In genomic region chr2:151562398-151562797, GRCh38 we compare ENCODE assay signal across 39 cellular contexts.
"Had no signal": no experiment of that assay in that cellular context is flagged by ENCODE, and none has a peak within 500 bp of the region (broad histone marks: within the 10 kb centered on the region; RNA-seq: fewer than 3 reads in every experiment).

No MANE protein-coding gene starts in this region.

- ATAC-seq: activated naive CD4-positive, alpha-beta T cell treated with anti-CD3 and anti-CD28 coated beads, Interleukin-2, amount 50 U/mL, for 72 hours; activated naive CD8-positive, alpha-beta T cell treated with anti-CD3 and anti-CD28 coated beads, Interleukin-2, amount 50 U/mL, for 24 hours; activated T-cell treated with anti-CD3 and anti-CD28 coated beads, Interleukin-2, amount 50 U/mL, for 4 hours; activated T-cell treated with anti-CD3 and anti-CD28 coated beads, Interleukin-2, amount 50 U/mL, for 72 hours; activated T-helper 17 cell treated with anti-CD3 and anti-CD28 coated beads, Interleukin-2, amount 50 U/mL, for 72 hours; body of pancreas had no signal

- DNase-seq: activated effector memory CD4-positive, alpha-beta T cell treated with anti-CD3 and anti-CD28 coated beads, Interleukin-2, amount 50 U/mL, for 16 hours; activated effector memory CD4-positive, alpha-beta T cell treated with Interleukin-2 at 50 U/mL for 16 hours; activated gamma-delta T cell; activated gamma-delta T cell treated with Interleukin-2 at 50 U/mL for 16 hours; activated naive CD4-positive, alpha-beta T cell; activated naive CD4-positive, alpha-beta T cell treated with anti-CD3 and anti-CD28 coated beads for 36 hours; activated naive CD4-positive, alpha-beta T cell treated with anti-CD3 and anti-CD28 coated beads, Interleukin-2, amount 10 ng/mL, durations not matched to agents 7 days and 5 days; activated naive CD4-positive, alpha-beta T cell treated with anti-CD3 and anti-CD28 coated beads, Interleukin-2, amount 50 U/mL, for 16 hours; activated naive CD4-positive, alpha-beta T cell treated with Interleukin-2 at 50 U/mL for 16 hours; activated naive CD8-positive, alpha-beta T cell treated with anti-CD3 and anti-CD28 coated beads for 36 hours; activated naive CD8-positive, alpha-beta T cell treated with anti-CD3 and anti-CD28 coated beads, Interleukin-2, amount 10 ng/mL, durations not matched to agents 7 days and 5 days; activated naive CD8-positive, alpha-beta T cell treated with anti-CD3 and anti-CD28 coated beads, Interleukin-2, amount 50 U/mL, for 24 hours; activated T-cell treated with anti-CD3 and anti-CD28 coated beads for 4 hours; activated T-cell treated with anti-CD3 and anti-CD28 coated beads, Interleukin-2, amount 50 U/mL, for 1 hour; activated T-cell treated with anti-CD3 and anti-CD28 coated beads, Interleukin-2, amount 50 U/mL, for 24 hours; activated T-cell treated with anti-CD3 and anti-CD28 coated beads, Interleukin-2, amount 50 U/mL, for 4 hours; activated T-cell treated with anti-CD3 and anti-CD28 coated beads, Interleukin-2, amount 50 U/mL, for 48 hours; activated T-cell treated with anti-CD3 and anti-CD28 coated beads, Interleukin-2, amount 50 U/mL, for 72 hours; adrenal gland; amniotic stem cell; amygdala; anterior cingulate cortex; aorta; body of pancreas; brain microvascular endothelial cell; caudate nucleus; central memory CD4-positive, alpha-beta T cell; cerebellar nuclear complex had no signal

- H3K9me3 Mint-ChIP-seq: activated naive CD4-positive, alpha-beta T cell treated with anti-CD3 and anti-CD28 coated beads, Interleukin-2, amount 10 ng/mL, durations not matched to agents 7 days and 5 days; activated naive CD4-positive, alpha-beta T cell treated with anti-CD3 and anti-CD28 coated beads, Interleukin-2, amount 50 U/mL, for 24 hours; activated naive CD8-positive, alpha-beta T cell treated with anti-CD3 and anti-CD28 coated beads, Interleukin-2, amount 50 U/mL, for 24 hours; activated T-cell treated with anti-CD3 and anti-CD28 coated beads, Interleukin-2, amount 50 U/mL, for 4 hours; activated T-cell treated with anti-CD3 and anti-CD28 coated beads, Interleukin-2, amount 50 U/mL, for 72 hours; activated T-helper 1 cell treated with anti-CD3 and anti-CD28 coated beads, Interleukin-12 subunit alpha, Interleukin-12 subunit beta, Interleukin-2, Interleukin-4 antibody, amounts not matched to agents 30 ng/mL and 10 ng/mL and 1 ng/mL, durations not matched to agents 14 hours and 24 hours and 36 hours; activated T-helper 17 cell treated with anti-CD3 and anti-CD28 coated beads, Interleukin-2, amount 50 U/mL, for 72 hours; activated T-helper 2 cell treated with anti-CD3 and anti-CD28 coated beads, Interferon-gamma antibody, Interleukin-2, Interleukin-4, amounts not matched to agents 10 μg/mL and 5 μg/mL and 100 μg/mL, durations not matched to agents 14 hours and 24 hours and 36 hours; central memory CD8-positive, alpha-beta T cell had no signal

- H3K36me3 Mint-ChIP-seq: activated naive CD4-positive, alpha-beta T cell treated with anti-CD3 and anti-CD28 coated beads, Interleukin-2, amount 10 ng/mL, durations not matched to agents 7 days and 5 days; activated naive CD8-positive, alpha-beta T cell treated with anti-CD3 and anti-CD28 coated beads for 36 hours; activated naive CD8-positive, alpha-beta T cell treated with anti-CD3 and anti-CD28 coated beads, Interleukin-2, amount 10 ng/mL, durations not matched to agents 7 days and 5 days had no signal

- H3K4me3 ChIP-seq: adrenal gland, ascending aorta, body of pancreas, breast epithelium, cardiac muscle cell had no signal

- H3K27me3 ChIP-seq: adrenal gland, ascending aorta, body of pancreas, brain microvascular endothelial cell, breast epithelium, cardiac muscle cell had no signal

- H3K9me3 ChIP-seq: adrenal gland, ascending aorta, body of pancreas, breast epithelium had no signal

- H3K27me3 Mint-ChIP-seq: activated naive CD4-positive, alpha-beta T cell treated with anti-CD3 and anti-CD28 coated beads, Interleukin-2, amount 50 U/mL, for 24 hours; activated naive CD8-positive, alpha-beta T cell; activated naive CD8-positive, alpha-beta T cell treated with anti-CD3 and anti-CD28 coated beads for 36 hours; activated naive CD8-positive, alpha-beta T cell treated with anti-CD3 and anti-CD28 coated beads, Interleukin-2, amount 50 U/mL, for 24 hours; activated T-cell treated with anti-CD3 and anti-CD28 coated beads, Interleukin-2, amount 50 U/mL, for 24 hours; activated T-helper 17 cell treated with anti-CD3 and anti-CD28 coated beads, Interleukin-2, amount 50 U/mL, for 72 hours; central memory CD8-positive, alpha-beta T cell had no signal

- H3K4me1 ChIP-seq: adrenal gland, ascending aorta, body of pancreas, breast epithelium had no signal

- H3K4me1 Mint-ChIP-seq: activated naive CD4-positive, alpha-beta T cell treated with anti-CD3 and anti-CD28 coated beads, Interleukin-2, amount 10 ng/mL, durations not matched to agents 7 days and 5 days; activated naive CD4-positive, alpha-beta T cell treated with anti-CD3 and anti-CD28 coated beads, Interleukin-2, amount 50 U/mL, for 24 hours; activated naive CD8-positive, alpha-beta T cell treated with anti-CD3 and anti-CD28 coated beads for 36 hours; activated naive CD8-positive, alpha-beta T cell treated with anti-CD3 and anti-CD28 coated beads, Interleukin-2, amount 10 ng/mL, durations not matched to agents 7 days and 5 days; activated naive CD8-positive, alpha-beta T cell treated with anti-CD3 and anti-CD28 coated beads, Interleukin-2, amount 50 U/mL, for 24 hours; activated T-helper 17 cell treated with anti-CD3 and anti-CD28 coated beads, Interleukin-2, amount 50 U/mL, for 72 hours; brain; central memory CD8-positive, alpha-beta T cell had no signal

- H3K27ac ChIP-seq: adrenal gland, ascending aorta, body of pancreas, brain microvascular endothelial cell, breast epithelium, cardiac muscle cell had no signal

- H3K27ac Mint-ChIP-seq: activated naive CD4-positive, alpha-beta T cell treated with anti-CD3 and anti-CD28 coated beads for 36 hours; activated naive CD4-positive, alpha-beta T cell treated with anti-CD3 and anti-CD28 coated beads, Interleukin-2, amount 10 ng/mL, durations not matched to agents 7 days and 5 days; activated naive CD4-positive, alpha-beta T cell treated with anti-CD3 and anti-CD28 coated beads, Interleukin-2, amount 50 U/mL, for 24 hours; activated naive CD4-positive, alpha-beta T cell treated with anti-CD3 and anti-CD28 coated beads, Interleukin-2, amount 50 U/mL, for 72 hours; activated naive CD8-positive, alpha-beta T cell; activated naive CD8-positive, alpha-beta T cell treated with anti-CD3 and anti-CD28 coated beads for 36 hours; activated naive CD8-positive, alpha-beta T cell treated with anti-CD3 and anti-CD28 coated beads, Interleukin-2, amount 10 ng/mL, durations not matched to agents 7 days and 5 days; activated naive CD8-positive, alpha-beta T cell treated with anti-CD3 and anti-CD28 coated beads, Interleukin-2, amount 50 U/mL, for 24 hours; activated T-cell treated with anti-CD3 and anti-CD28 coated beads, Interleukin-2, amount 50 U/mL, for 24 hours; activated T-cell treated with anti-CD3 and anti-CD28 coated beads, Interleukin-2, amount 50 U/mL, for 72 hours; activated T-helper 1 cell treated with anti-CD3 and anti-CD28 coated beads, Interleukin-12 subunit alpha, Interleukin-12 subunit beta, Interleukin-2, Interleukin-4 antibody, amounts not matched to agents 30 ng/mL and 10 ng/mL and 1 ng/mL, durations not matched to agents 14 hours and 24 hours and 36 hours; activated T-helper 17 cell treated with anti-CD3 and anti-CD28 coated beads, Interleukin-2, amount 50 U/mL, for 72 hours; activated T-helper 2 cell treated with anti-CD3 and anti-CD28 coated beads, Interferon-gamma antibody, Interleukin-2, Interleukin-4, amounts not matched to agents 10 μg/mL and 5 μg/mL and 100 μg/mL, durations not matched to agents 14 hours and 24 hours and 36 hours; brain had no signal

- H3K4me3 Mint-ChIP-seq: activated naive CD4-positive, alpha-beta T cell treated with anti-CD3 and anti-CD28 coated beads for 36 hours; activated naive CD4-positive, alpha-beta T cell treated with anti-CD3 and anti-CD28 coated beads, Interleukin-2, amount 10 ng/mL, durations not matched to agents 7 days and 5 days; activated naive CD4-positive, alpha-beta T cell treated with anti-CD3 and anti-CD28 coated beads, Interleukin-2, amount 50 U/mL, for 24 hours; activated naive CD8-positive, alpha-beta T cell; activated naive CD8-positive, alpha-beta T cell treated with anti-CD3 and anti-CD28 coated beads for 36 hours; activated naive CD8-positive, alpha-beta T cell treated with anti-CD3 and anti-CD28 coated beads, Interleukin-2, amount 10 ng/mL, durations not matched to agents 7 days and 5 days; activated naive CD8-positive, alpha-beta T cell treated with anti-CD3 and anti-CD28 coated beads, Interleukin-2, amount 50 U/mL, for 24 hours; activated T-cell treated with anti-CD3 and anti-CD28 coated beads, Interleukin-2, amount 50 U/mL, for 24 hours; activated T-cell treated with anti-CD3 and anti-CD28 coated beads, Interleukin-2, amount 50 U/mL, for 4 hours; activated T-cell treated with anti-CD3 and anti-CD28 coated beads, Interleukin-2, amount 50 U/mL, for 72 hours; activated T-helper 1 cell treated with anti-CD3 and anti-CD28 coated beads, Interleukin-12 subunit alpha, Interleukin-12 subunit beta, Interleukin-2, Interleukin-4 antibody, amounts not matched to agents 30 ng/mL and 10 ng/mL and 1 ng/mL, durations not matched to agents 14 hours and 24 hours and 36 hours; activated T-helper 17 cell treated with anti-CD3 and anti-CD28 coated beads, Interleukin-2, amount 50 U/mL, for 72 hours; brain; central memory CD8-positive, alpha-beta T cell had no signal

- H3K36me3 ChIP-seq: adrenal gland, ascending aorta, brain microvascular endothelial cell, breast epithelium, cardiac muscle cell had no signal
